1 cellular context compared by ENCODE assay signal in the genomic region with DNA sequence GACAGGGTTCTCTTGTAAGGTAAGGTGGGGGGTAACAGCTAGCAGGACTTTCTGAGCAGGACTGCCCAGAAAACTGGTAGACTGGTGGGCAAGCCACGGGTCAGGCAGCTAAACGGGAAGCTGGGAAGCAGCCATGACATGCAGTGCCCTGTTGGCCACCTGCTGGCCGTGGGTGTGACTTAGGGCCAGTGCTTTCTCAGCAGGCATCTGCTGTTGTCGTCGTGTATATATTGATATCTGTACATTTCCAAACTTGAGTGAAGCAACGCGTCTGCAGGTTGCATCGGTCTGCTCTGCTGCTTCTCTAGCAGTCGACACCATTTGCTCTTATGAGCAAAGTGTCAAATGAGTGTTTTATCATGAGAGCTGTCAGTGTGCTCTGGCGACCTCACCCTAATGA.
TF ChIP-seq lines count a peak whose summit lies in the region.

No MANE protein-coding gene starts in this region.

TF ChIP-seq in SK-N-SH treated with all-trans-retinoic acid at 6 μM for 48 hours, 23 proteins besides CTCF, POLR2A, EP300 and RAD21 (continued from another document):
- TF ChIP-seq, protein P1, sequence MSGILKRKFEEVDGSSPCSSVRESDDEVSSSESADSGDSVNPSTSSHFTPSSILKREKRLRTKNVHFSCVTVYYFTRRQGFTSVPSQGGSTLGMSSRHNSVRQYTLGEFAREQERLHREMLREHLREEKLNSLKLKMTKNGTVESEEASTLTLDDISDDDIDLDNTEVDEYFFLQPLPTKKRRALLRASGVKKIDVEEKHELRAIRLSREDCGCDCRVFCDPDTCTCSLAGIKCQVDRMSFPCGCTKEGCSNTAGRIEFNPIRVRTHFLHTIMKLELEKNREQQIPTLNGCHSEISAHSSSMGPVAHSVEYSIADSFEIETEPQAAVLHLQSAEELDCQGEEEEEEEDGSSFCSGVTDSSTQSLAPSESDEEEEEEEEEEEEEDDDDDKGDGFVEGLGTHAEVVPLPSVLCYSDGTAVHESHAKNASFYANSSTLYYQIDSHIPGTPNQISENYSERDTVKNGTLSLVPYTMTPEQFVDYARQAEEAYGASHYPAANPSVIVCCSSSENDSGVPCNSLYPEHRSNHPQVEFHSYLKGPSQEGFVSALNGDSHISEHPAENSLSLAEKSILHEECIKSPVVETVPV (CRISPR knock-in tag; IDR thresholded peaks at IDR 0.05), result no peak
- TF ChIP-seq ZFP3 (CRISPR knock-in tag; IDR thresholded peaks at IDR 0.05) (no peak), TCF4 (CRISPR knock-in tag; IDR thresholded peaks at IDR 0.05; ENCODE audit: borderline replicate concordance) (no peak), ZNF565 (CRISPR knock-in tag; conservative IDR thresholded peaks at IDR 0.05; ENCODE audit: low read depth) (no peak)
- TF ChIP-seq, protein P2, sequence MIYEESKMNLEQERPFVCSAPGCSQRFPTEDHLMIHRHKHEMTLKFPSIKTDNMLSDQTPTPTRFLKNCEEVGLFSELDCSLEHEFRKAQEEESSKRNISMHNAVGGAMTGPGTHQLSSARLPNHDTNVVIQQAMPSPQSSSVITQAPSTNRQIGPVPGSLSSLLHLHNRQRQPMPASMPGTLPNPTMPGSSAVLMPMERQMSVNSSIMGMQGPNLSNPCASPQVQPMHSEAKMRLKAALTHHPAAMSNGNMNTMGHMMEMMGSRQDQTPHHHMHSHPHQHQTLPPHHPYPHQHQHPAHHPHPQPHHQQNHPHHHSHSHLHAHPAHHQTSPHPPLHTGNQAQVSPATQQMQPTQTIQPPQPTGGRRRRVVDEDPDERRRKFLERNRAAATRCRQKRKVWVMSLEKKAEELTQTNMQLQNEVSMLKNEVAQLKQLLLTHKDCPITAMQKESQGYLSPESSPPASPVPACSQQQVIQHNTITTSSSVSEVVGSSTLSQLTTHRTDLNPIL (CRISPR knock-in tag; IDR thresholded peaks at IDR 0.05; ENCODE audit: low read depth), result no peak
